ENCODE assay signal across 19 cellular contexts in genomic region chr6:98904096-98904495, GRCh38.
"Had no signal": no experiment of that assay in that cellular context is flagged by ENCODE, and none has a peak within 500 bp of the region (broad histone marks: within the 10 kb centered on the region; RNA-seq: fewer than 3 reads in every experiment).

No MANE protein-coding gene starts in this region.

- H3K27ac ChIP-seq: breast epithelium, dorsolateral prefrontal cortex, lower lobe of right lung, neural progenitor cell, ovary, tibial artery, uterus had no signal

- H3K4me1 ChIP-seq: breast epithelium, lower lobe of right lung, neural progenitor cell, tibial artery, uterus had no signal

- DNase-seq: activated CD4-positive, CD25-positive, alpha-beta regulatory T cell; activated naive CD4-positive, alpha-beta T cell treated with Interleukin-2 at 50 U/mL for 16 hours; anterior cingulate cortex; cerebellar nuclear complex; dorsolateral prefrontal cortex; endodermal cell; foreskin fibroblast; left cardiac atrium; lower lobe of right lung; naive B cell; ovary; stimulated activated CD4-positive, alpha-beta T cell treated with anti-CD3 and anti-CD28 coated beads, Interleukin-2, amount 100 ng/mL, for 48 hours; stimulated activated naive B cell treated with anti-CD40 and anti-IgM and Interleukin-4, amounts not matched to agents 10 μg/mL and 1 μg/mL and 100 μg/mL, for 72 hours; SW 1271; tibial artery; uterus had no signal

- ATAC-seq: activated T-helper 17 cell treated with anti-CD3 and anti-CD28 coated beads, Interleukin-2, amount 50 U/mL, for 72 hours; left cardiac atrium; lower lobe of right lung; stimulated activated naive B cell treated with anti-CD40 and anti-IgM and Interleukin-4, amounts not matched to agents 10 μg/mL and 1 μg/mL and 100 μg/mL, for 72 hours had no signal

- H2AFZ ChIP-seq: neural progenitor cell had no signal

- H3K4me3 ChIP-seq: breast epithelium, dorsolateral prefrontal cortex, lower lobe of right lung, neural progenitor cell, ovary, tibial artery, uterus had no signal

- H3K4me2 ChIP-seq: neural progenitor cell had no signal

- H3K27me3 ChIP-seq: breast epithelium, dorsolateral prefrontal cortex, neural progenitor cell, ovary, tibial artery, uterus had no signal

- H3K9me3 ChIP-seq: breast epithelium, lower lobe of right lung, ovary, tibial artery, uterus had no signal

- H3K9ac ChIP-seq: neural progenitor cell had no signal

- H3K36me3 ChIP-seq: breast epithelium, ovary, uterus had no signal
